Comparison of ENCODE assay signal across 16 cellular contexts in genomic region chr17:76953926-76954325, GRCh38.
A peak's percentile ranks its signal among the peaks of the same experiment; 100 is the strongest.
DNase-seq lines count a peak whose midpoint lies in the region; ATAC-seq lines count a peak whose summit lies in the region.
"Had no signal": no experiment of that assay in that cellular context is flagged by ENCODE, and none has a peak within 500 bp of the region (broad histone marks: within the 10 kb centered on the region; RNA-seq: fewer than 3 reads in every experiment).

No MANE protein-coding gene starts in this region.

- H3K36me3 Mint-ChIP-seq in stimulated activated naive B cell treated with anti-CD40 and anti-IgM and Interleukin-4, amounts not matched to agents 10 μg/mL and 1 μg/mL and 100 μg/mL, for 72 hours: peaks cover 0 to 2% of the 10 kb centered on the region in 2 donors
- H3K36me3 Mint-ChIP-seq: IgD-negative memory B cell had no signal

- no peak for ATAC-seq in stimulated activated naive B cell treated with anti-CD40 and anti-IgM and Interleukin-4, amounts not matched to agents 10 μg/mL and 1 μg/mL and 100 μg/mL, for 72 hours (replicated peaks)

- no peaks in the 10 kb centered on the region for H3K9me3 Mint-ChIP-seq in stimulated activated naive B cell treated with anti-CD40 and anti-IgM and Interleukin-4, amounts not matched to agents 10 μg/mL and 1 μg/mL and 100 μg/mL, for 72 hours
- H3K9me3 Mint-ChIP-seq: IgD-negative memory B cell had no signal

- H3K4me1 Mint-ChIP-seq in stimulated activated naive B cell treated with anti-CD40 and anti-IgM and Interleukin-4, amounts not matched to agents 10 μg/mL and 1 μg/mL and 100 μg/mL, for 72 hours: peaks cover 30 to 40% of the 10 kb centered on the region in 2 donors

- DNase-seq in Daoy (ENCODE audit: low read depth) (peak; percentile 52), NCI-H1092 treated with DMSO at 0.1 percent for 48 hours (lab: John Stamatoyannopoulos, UW) (peak; percentile 47), T1000 (lab: John Stamatoyannopoulos, UW) (peak; percentile 65), midbrain (lab: John Stamatoyannopoulos, UW) (no peak), NCI-H2227 (lab: John Stamatoyannopoulos, UW; ENCODE audit: unreplicated experiment) (no peak)
- DNase-seq in stimulated activated naive B cell treated with anti-CD40 and anti-IgM and Interleukin-4, amounts not matched to agents 10 μg/mL and 1 μg/mL and 100 μg/mL, for 72 hours: no peak
- DNase-seq in activated CD4-positive, CD25-positive, alpha-beta regulatory T cell (lab: John Stamatoyannopoulos, UW): no peak
- DNase-seq: DMS 273 treated with DMSO at 0.1 percent for 48 hours, NCI-H1048, NCI-H187, NCI-H2227 treated with DMSO at 0.1 percent for 48 hours, NCI-H748 treated with DMSO at 0.1 percent for 48 hours, Peyer's patch, SHP77 treated with DMSO at 0.1 percent for 48 hours, T-helper 2 cell had no signal

- no peak overlapping the region for H3K4me3 Mint-ChIP-seq in stimulated activated naive B cell treated with anti-CD40 and anti-IgM and Interleukin-4, amounts not matched to agents 10 μg/mL and 1 μg/mL and 100 μg/mL, for 72 hours
- H3K4me3 Mint-ChIP-seq: IgD-negative memory B cell had no signal

- H3K27me3 Mint-ChIP-seq in stimulated activated naive B cell treated with anti-CD40 and anti-IgM and Interleukin-4, amounts not matched to agents 10 μg/mL and 1 μg/mL and 100 μg/mL, for 72 hours: peaks cover 0 to 5% of the 10 kb centered on the region in 2 donors

- peak overlapping the region; percentile 65 for H3K27ac Mint-ChIP-seq in stimulated activated naive B cell treated with anti-CD40 and anti-IgM and Interleukin-4, amounts not matched to agents 10 μg/mL and 1 μg/mL and 100 μg/mL, for 72 hours

Comparison
In these comparisons a context has a peak if more than half of its experiments do, and no peak if none do; other contexts are left out.
1. DNase-seq: peak in Daoy (single experiment), NCI-H1092 treated with DMSO at 0.1 percent for 48 hours (single experiment) and T1000 (single experiment); none in stimulated activated naive B cell treated with anti-CD40 and anti-IgM and Interleukin-4, amounts not matched to agents 10 μg/mL and 1 μg/mL and 100 μg/mL, for 72 hours (single experiment), midbrain (single experiment), activated CD4-positive, CD25-positive, alpha-beta regulatory T cell (0 of 4) and NCI-H2227 (single experiment).